1 cellular context compared by ENCODE assay signal in the genomic region with DNA sequence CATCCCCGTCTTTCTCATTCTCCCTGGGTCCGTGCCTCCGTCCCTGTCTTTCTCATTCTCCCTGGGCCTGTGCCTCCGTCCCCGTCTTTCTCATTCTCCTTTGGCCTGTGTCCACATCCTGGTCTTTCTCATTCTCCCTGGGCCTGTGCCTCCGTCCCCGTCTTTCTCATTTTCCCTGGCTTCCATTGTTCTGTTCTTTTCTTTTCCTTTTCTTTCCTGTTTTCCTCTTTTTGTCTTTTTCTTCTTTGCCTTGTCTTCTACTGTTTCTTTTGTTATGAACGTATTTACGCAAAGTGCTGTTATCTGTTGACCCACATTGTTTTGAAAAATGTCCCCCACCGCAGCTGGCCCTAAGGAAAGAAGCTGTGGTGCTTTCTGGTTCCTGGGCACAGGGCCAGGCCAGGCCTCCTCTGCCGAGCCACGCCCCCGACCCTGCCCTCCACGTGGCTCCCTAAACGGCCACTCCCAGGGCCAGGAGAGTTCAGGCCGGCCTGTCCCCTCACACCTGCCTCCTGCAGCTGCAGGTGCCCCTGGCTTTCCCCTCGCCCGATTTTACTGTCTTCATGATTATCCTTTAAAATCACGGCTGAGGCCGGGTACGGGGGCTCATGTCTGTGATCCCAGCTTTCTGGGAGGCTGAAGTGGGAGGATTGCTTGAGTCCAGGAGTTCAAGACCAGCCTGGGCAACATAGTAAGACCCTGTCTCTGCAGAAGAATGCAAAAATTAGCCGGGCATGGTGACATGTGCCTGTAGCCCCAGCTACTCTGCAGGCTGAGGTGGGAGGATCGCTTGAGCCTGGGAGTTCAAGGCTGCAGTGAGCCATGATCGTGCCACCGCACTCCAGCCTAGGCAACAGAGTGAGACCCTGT.
TF ChIP-seq lines count a peak whose summit lies in the region.

No MANE protein-coding gene starts in this region.

TF ChIP-seq in HEK293, 187 proteins besides CTCF, POLR2A, EP300 and RAD21:
- TF ChIP-seq, protein P1, sequence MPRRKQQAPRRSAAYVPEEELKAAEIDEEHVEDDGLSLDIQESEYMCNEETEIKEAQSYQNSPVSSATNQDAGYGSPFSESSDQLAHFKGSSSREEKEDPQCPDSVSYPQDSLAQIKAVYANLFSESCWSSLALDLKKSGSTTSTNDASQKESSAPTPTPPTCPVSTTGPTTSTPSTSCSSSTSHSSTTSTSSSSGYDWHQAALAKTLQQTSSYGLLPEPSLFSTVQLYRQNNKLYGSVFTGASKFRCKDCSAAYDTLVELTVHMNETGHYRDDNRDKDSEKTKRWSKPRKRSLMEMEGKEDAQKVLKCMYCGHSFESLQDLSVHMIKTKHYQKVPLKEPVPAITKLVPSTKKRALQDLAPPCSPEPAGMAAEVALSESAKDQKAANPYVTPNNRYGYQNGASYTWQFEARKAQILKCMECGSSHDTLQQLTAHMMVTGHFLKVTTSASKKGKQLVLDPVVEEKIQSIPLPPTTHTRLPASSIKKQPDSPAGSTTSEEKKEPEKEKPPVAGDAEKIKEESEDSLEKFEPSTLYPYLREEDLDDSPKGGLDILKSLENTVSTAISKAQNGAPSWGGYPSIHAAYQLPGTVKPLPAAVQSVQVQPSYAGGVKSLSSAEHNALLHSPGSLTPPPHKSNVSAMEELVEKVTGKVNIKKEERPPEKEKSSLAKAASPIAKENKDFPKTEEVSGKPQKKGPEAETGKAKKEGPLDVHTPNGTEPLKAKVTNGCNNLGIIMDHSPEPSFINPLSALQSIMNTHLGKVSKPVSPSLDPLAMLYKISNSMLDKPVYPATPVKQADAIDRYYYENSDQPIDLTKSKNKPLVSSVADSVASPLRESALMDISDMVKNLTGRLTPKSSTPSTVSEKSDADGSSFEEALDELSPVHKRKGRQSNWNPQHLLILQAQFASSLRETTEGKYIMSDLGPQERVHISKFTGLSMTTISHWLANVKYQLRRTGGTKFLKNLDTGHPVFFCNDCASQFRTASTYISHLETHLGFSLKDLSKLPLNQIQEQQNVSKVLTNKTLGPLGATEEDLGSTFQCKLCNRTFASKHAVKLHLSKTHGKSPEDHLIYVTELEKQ (tag by site-specific recombination; IDR thresholded peaks at IDR 0.05; ENCODE audit: borderline replicate concordance), result no peak
- TF ChIP-seq ZNF223 (tag by site-specific recombination; IDR thresholded peaks at IDR 0.05), result 0 out of 2 replicates have a peak, but pooled peaks have one; percentile 6
- TF ChIP-seq ZNF311 (tag by site-specific recombination; IDR thresholded peaks at IDR 0.05; ENCODE audit: borderline replicate concordance), result no peak
- TF ChIP-seq ZBTB48 (tag by site-specific recombination; IDR thresholded peaks at IDR 0.05), result peak; percentile 49; the same call in 1 of the 2 replicates
- no peak for TF ChIP-seq ZNF785 (tag by site-specific recombination; IDR thresholded peaks at IDR 0.05)
- peak; percentile 58 for TF ChIP-seq ZNF366 (tag by site-specific recombination; conservative IDR thresholded peaks at IDR 0.05)
- no peak for TF ChIP-seq ZBTB1 (tag by site-specific recombination; IDR thresholded peaks at IDR 0.05)
- peak; percentile 70 for TF ChIP-seq KLF9 (tag by site-specific recombination; IDR thresholded peaks at IDR 0.05; ENCODE audit: low read depth)
- no peak for TF ChIP-seq ZNF221 (tag by site-specific recombination; IDR thresholded peaks at IDR 0.05; ENCODE audit: borderline replicate concordance)
- TF ChIP-seq GLIS1 (tag by site-specific recombination; IDR thresholded peaks at IDR 0.05), result 0 out of 2 replicates have a peak, but pooled peaks have one; percentile 45
- peak; percentile 94 for TF ChIP-seq KLF1 (tag by site-specific recombination; IDR thresholded peaks at IDR 0.05)
